Comparison of ENCODE assay signal across 10 cellular contexts in the genomic region with DNA sequence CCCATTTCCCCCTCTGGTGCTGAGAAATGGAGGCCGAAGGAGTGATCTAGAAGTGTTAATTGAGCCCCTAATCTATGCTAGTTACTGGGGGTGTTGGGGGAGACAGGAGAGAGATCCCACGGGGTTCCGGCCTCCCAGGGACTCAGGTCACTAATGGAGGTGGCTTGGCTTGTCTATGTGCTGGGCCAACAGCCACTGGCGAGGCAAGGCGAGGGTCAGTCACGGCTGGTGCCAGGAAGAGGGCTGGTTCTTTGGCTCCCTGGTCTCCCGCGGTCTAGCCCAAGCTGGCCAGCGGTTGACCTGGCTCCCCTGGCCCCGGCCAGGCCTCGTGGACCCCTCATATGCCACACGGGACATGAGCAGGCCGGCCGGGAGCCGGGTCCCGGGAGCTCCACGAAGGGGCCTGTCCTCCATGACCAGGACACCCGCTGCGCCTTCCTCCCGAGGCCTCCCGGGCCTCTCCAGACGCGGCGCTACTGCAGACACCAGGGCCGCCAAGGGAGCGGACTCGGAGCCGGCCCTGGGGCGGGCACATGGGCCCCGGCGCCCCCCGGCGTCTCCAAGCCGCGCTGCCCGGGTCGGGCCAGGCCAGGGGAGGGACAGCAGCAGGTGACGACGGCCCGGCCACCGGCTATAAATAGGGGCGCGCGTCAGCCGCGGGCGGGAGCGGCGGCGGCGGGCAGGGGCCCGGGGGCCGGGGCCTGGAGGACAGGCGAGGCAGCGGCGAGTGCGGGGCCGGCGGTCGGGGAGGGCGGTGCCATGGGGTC. TPM values are rescaled to one million over a fixed set of nuclear protein-coding genes. Genes with fewer than 3 reads are reported as not detected.
DNase-seq lines count a peak whose midpoint lies in the region; ATAC-seq, FAIRE-seq and TF ChIP-seq lines count a peak whose summit lies in the region.
"Had no signal": no experiment of that assay in that cellular context is flagged by ENCODE, and none has a peak within 500 bp of the region (broad histone marks: within the 10 kb centered on the region; RNA-seq: fewer than 3 reads in every experiment).

A gene with protein sequence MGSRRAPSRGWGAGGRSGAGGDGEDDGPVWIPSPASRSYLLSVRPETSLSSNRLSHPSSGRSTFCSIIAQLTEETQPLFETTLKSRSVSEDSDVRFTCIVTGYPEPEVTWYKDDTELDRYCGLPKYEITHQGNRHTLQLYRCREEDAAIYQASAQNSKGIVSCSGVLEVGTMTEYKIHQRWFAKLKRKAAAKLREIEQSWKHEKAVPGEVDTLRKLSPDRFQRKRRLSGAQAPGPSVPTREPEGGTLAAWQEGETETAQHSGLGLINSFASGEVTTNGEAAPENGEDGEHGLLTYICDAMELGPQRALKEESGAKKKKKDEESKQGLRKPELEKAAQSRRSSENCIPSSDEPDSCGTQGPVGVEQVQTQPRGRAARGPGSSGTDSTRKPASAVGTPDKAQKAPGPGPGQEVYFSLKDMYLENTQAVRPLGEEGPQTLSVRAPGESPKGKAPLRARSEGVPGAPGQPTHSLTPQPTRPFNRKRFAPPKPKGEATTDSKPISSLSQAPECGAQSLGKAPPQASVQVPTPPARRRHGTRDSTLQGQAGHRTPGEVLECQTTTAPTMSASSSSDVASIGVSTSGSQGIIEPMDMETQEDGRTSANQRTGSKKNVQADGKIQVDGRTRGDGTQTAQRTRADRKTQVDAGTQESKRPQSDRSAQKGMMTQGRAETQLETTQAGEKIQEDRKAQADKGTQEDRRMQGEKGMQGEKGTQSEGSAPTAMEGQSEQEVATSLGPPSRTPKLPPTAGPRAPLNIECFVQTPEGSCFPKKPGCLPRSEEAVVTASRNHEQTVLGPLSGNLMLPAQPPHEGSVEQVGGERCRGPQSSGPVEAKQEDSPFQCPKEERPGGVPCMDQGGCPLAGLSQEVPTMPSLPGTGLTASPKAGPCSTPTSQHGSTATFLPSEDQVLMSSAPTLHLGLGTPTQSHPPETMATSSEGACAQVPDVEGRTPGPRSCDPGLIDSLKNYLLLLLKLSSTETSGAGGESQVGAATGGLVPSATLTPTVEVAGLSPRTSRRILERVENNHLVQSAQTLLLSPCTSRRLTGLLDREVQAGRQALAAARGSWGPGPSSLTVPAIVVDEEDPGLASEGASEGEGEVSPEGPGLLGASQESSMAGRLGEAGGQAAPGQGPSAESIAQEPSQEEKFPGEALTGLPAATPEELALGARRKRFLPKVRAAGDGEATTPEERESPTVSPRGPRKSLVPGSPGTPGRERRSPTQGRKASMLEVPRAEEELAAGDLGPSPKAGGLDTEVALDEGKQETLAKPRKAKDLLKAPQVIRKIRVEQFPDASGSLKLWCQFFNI (N-terminal part only) (plus strand): TSS at position 663 of the 767 bp plus-strand sequence. CDS start 97 bp downstream, at position 760.

- in situ Hi-C loops in K562 (cut with MboI), result no loop called here

- no peak for TF ChIP-seq POLR2A in K562 (conservative IDR thresholded peaks at IDR 0.05)

- H4K20me1 ChIP-seq in K562 (replicated peaks; ENCODE audit: control insufficient read depth, insufficient read depth, low read length) (no peaks in the 10 kb centered on the region), PC-3 (ENCODE audit: low read length) (no peaks in the 10 kb centered on the region)

- H3K27ac ChIP-seq in K562 (ENCODE audit: extremely low read depth, low read depth, low read length) (peak within 1 kb of the TSS; percentile 37; the same call in 2 of the 3 replicates), PC-3 (ENCODE audit: low read length) (no peak within 1 kb of the TSS)

- H3K9me3 ChIP-seq in K562 (replicated peaks; ENCODE audit: control insufficient read depth, insufficient read depth, low read depth, low read length), result no peaks in the 10 kb centered on the region
- no peaks in the 10 kb centered on the region for H3K9me3 ChIP-seq in PC-3 (ENCODE audit: low read length)

- H2AFZ ChIP-seq in K562 (ENCODE audit: low read depth, low read length) (peak within 1 kb of the TSS; percentile 95), PC-3 (ENCODE audit: low read length) (no peak within 1 kb of the TSS)

- no peaks in the 10 kb centered on the region for H3K27me3 ChIP-seq in K562 (ENCODE audit: control insufficient read depth in 2 of 2, insufficient read depth in 2 of 2, low read length in 2 of 2)
- H3K27me3 ChIP-seq in PC-3 (ENCODE audit: low read length), result no peaks in the 10 kb centered on the region

- TF ChIP-seq EP300 in K562 (IDR thresholded peaks at IDR 0.05; ENCODE audit: low read length), result no peak

- H3K36me3 ChIP-seq in K562 (ENCODE audit: control insufficient read depth, insufficient read depth, low read length) (no peaks in the 10 kb centered on the region), PC-3 (ENCODE audit: low read depth, low read length) (no peaks in the 10 kb centered on the region)

- DNase-seq in GM10266 (ENCODE audit: extremely low spot score), result peak; percentile 42
- no peak for DNase-seq in K562 (ENCODE audit: extremely low read depth in 1 of 4, low spot score in 3 of 4)
- peak; percentile 85 for DNase-seq in iPS-NIHi11 (ENCODE audit: low spot score)
- DNase-seq in sciatic nerve (ENCODE audit: low spot score), result no peak
- DNase-seq in epidermal melanocyte (ENCODE audit: insufficient read length, low spot score), result no peak
- DNase-seq in PC-3, result no peak
- DNase-seq: GDM1; stimulated activated naive CD4-positive, alpha-beta T cell treated with Interleukin-2 at 50 U/mL for 16 hours had no signal

- TF ChIP-seq RAD21 in K562 (CRISPR knock-in tag; conservative IDR thresholded peaks at IDR 0.05 in 1 of 2, IDR thresholded peaks at IDR 0.05 in 1 of 2), result no peak

- H3K4me1 ChIP-seq in K562 (replicated peaks in 1 of 2; ENCODE audit: control insufficient read depth in 2 of 2, insufficient read depth in 2 of 2, low read length in 2 of 2) (peaks cover 21 to 28% of the 10 kb centered on the region in 2 experiments), PC-3 (ENCODE audit: insufficient read depth, low read length) (peaks cover 7% of the 10 kb centered on the region)

- FAIRE-seq in K562 (lab: Jason Lieb, UNC), result no peak

- TF ChIP-seq CTCF in GM10266 (IDR thresholded peaks at IDR 0.05; ENCODE audit: control insufficient read depth, insufficient read depth, low read depth, missing control alignments), result peak; percentile 12
- no peak for TF ChIP-seq CTCF in K562 (IDR thresholded peaks at IDR 0.05 in 2 of 3, conservative IDR thresholded peaks at IDR 0.05 in 1 of 3; ENCODE audit: insufficient read depth in 2 of 3, low read depth in 1 of 3, low read length in 3 of 3)
- TF ChIP-seq CTCF in PC-3 (conservative IDR thresholded peaks at IDR 0.05; ENCODE audit: low read depth, low read length), result no peak

- no peak within 1 kb of the TSS for H3K4me3 ChIP-seq in K562
- no peak within 1 kb of the TSS for H3K4me3 ChIP-seq in PC-3 (ENCODE audit: low read length)

- ATAC-seq in K562 (no peak), sciatic nerve (peak; percentile 33), PC-3 (no peak), HG03045 (IDR thresholded peaks at IDR 0.05; ENCODE audit: unreplicated experiment) (no peak), GM21367 (IDR thresholded peaks at IDR 0.05; ENCODE audit: unreplicated experiment) (no peak)

- intact Hi-C loops in K562 (cut with micrococcal nuclease), result no loop called here
- intact Hi-C loops in sciatic nerve (cut with DNase I), result no loop called here
- intact Hi-C loops in PC-3 (cut with micrococcal nuclease), result no loop called here

- BruUV-seq in K562 (replicated peaks; lab: Mats Ljungman, UMichigan) (no TSS peak), PC-3 (replicated peaks; lab: Mats Ljungman, UMichigan) (no TSS peak)

- H3F3A ChIP-seq in PC-3 (ENCODE audit: low read length, unreplicated experiment), result no peaks in the 10 kb centered on the region

- H3K79me2 ChIP-seq in K562 (ENCODE audit: control insufficient read depth, insufficient read depth, low read length) (no peaks in the 10 kb centered on the region), PC-3 (ENCODE audit: low read length) (no peaks in the 10 kb centered on the region)

- peak within 1 kb of the TSS in 1 of 2 experiments; percentile 21; a peak in 1 of 4 replicates for H3K9ac ChIP-seq in K562 (ENCODE audit: insufficient read depth in 1 of 2, low read depth in 2 of 2, low read length in 2 of 2)
- H3K9ac ChIP-seq in PC-3 (ENCODE audit: low read length), result no peak within 1 kb of the TSS

- WGBS in K562 (ENCODE audit: insufficient coverage, low coverage, missing lambda C conversion rate), result 91% methylated on average over 14 of the region's 61 CpGs

- no peaks in the 10 kb centered on the region for H3K9me2 ChIP-seq in PC-3 (replicated peaks; ENCODE audit: low read length)

- CTCF ChIA-PET in K562 (lab: Yijun Ruan, JAX; ENCODE audit: low intra/inter-chr PET ratio), result no interaction called here
- CTCF ChIA-PET in PC-3 (lab: Charles Lee), result no interaction called here

- no peak within 1 kb of the TSS for H3K4me2 ChIP-seq in K562 (ENCODE audit: insufficient read depth, low read length)
- no peak within 1 kb of the TSS for H3K4me2 ChIP-seq in PC-3 (ENCODE audit: low read length)

- no peaks in the 10 kb centered on the region for H3K9me1 ChIP-seq in K562 (ENCODE audit: control insufficient read depth, insufficient read depth, low read length)

- POLR2A ChIA-PET in K562 (lab: Yijun Ruan, JAX), result interaction anchor here (0.6 kb wide), 1 partner anchor 16 kb away, joined by 3 read pairs; no protein-coding TSS in a partner anchor
- POLR2A ChIA-PET in PC-3 (lab: Charles Lee; ENCODE audit: unreplicated experiment), result no interaction called here

TF ChIP-seq in K562, 482 proteins besides CTCF, POLR2A, EP300 and RAD21 (continues in another document):
- no peak for TF ChIP-seq ZBTB1 (CRISPR knock-in tag; IDR thresholded peaks at IDR 0.05; ENCODE audit: borderline replicate concordance, low read depth)

RNA-seq across cellular contexts. Expression of the gene that starts here (rescaled TPM):
- total RNA-seq in K562 (2011; cell fraction: chromatin; rRNA removed; ENCODE audit: low replicate concordance), result 0.23 and 0.32 TPM in 2 replicates
- total RNA-seq in K562 (2011; cell fraction: nucleolus; rRNA removed), result 0.13 and 0.33 TPM in 2 replicates
- 0.23 and 0.37 TPM in 2 replicates for total RNA-seq in K562 (2011; cell fraction: nucleoplasm; rRNA removed)
- 0.05 and 0.08 TPM in 2 replicates for total RNA-seq in K562 (2014; rRNA removed)
- total RNA-seq in K562 (2014; rRNA removed; fragmentation: Illumina TruSeq; extraction: Trizol), result 0.03 and 0.07 TPM in 2 replicates
- total RNA-seq in K562 (2015; rRNA removed; fragmentation: Illumina TruSeq; extraction: Trizol), result 0.07 and 0.15 TPM in 2 replicates
- 0.07 and 0.13 TPM in 2 replicates for total RNA-seq in K562 (2021)
- 0.07 and 0.20 TPM in 2 replicates for polyA plus RNA-seq in K562 (2011; rRNA removed)
- polyA plus RNA-seq in K562 (2011; cell fraction: cytosol; rRNA removed), result 0.12 and 0.39 TPM in 2 replicates
- 0.20 and 0.25 TPM in 2 replicates for polyA plus RNA-seq in K562 (2011; cell fraction: nucleus; rRNA removed)
- polyA plus RNA-seq in K562 (2012), result 0.12 and 0.26 TPM in 2 replicates
- 0.04 and 0.08 TPM in 2 replicates for polyA plus RNA-seq in K562 (2014; fragmentation: Illumina TruSeq; extraction: Trizol)
- not detected for polyA plus RNA-seq in K562 (2014; fragmentation: Nextera tagmentation; extraction: Ambion mirVana)
- polyA plus RNA-seq in K562 (2014; rRNA removed), result 0.09 and 1.0 TPM in 2 replicates
- 0.03 and 0.07 TPM in 2 replicates for polyA minus RNA-seq in K562 (2011; rRNA and poly(A)+ RNA removed)
- 0.18 TPM in 1 of 2 replicates, not detected in the other for polyA minus RNA-seq in K562 (2011; cell fraction: cytosol; rRNA and poly(A)+ RNA removed)
- polyA minus RNA-seq in K562 (2011; cell fraction: nucleus; rRNA and poly(A)+ RNA removed), result 0.22 and 0.27 TPM in 2 replicates
- 7.2 TPM for total RNA-seq in sciatic nerve
- 2.4 and 6.9 TPM in 2 replicates for total RNA-seq in PC-3 (2014; rRNA removed)

Comparison
In these comparisons a context has a peak if more than half of its experiments do, and no peak if none do; other contexts are left out.
1. DNase-seq: peak in GM10266 (single experiment) and iPS-NIHi11 (single experiment); none in K562 (0 of 4), sciatic nerve (single experiment), epidermal melanocyte (single experiment) and PC-3 (single experiment).